ENCODE assay signal across 11 cellular contexts in genomic region chr4:37008199-37008598, GRCh38.
DNase-seq lines count a peak whose midpoint lies in the region; TF ChIP-seq lines count a peak whose summit lies in the region.
"Had no signal": no experiment of that assay in that cellular context is flagged by ENCODE, and none has a peak within 500 bp of the region (broad histone marks: within the 10 kb centered on the region; RNA-seq: fewer than 3 reads in every experiment).

No MANE protein-coding gene starts in this region.

- intact Hi-C loops in transverse colon (cut with DNase I; ENCODE audit: low total_unique reads): no loop called here

- TF ChIP-seq POLR2A in transverse colon (IDR thresholded peaks at IDR 0.05): no peak

- H3K27ac ChIP-seq in transverse colon: peak overlapping the region in 3 of 4 donors; percentile 51 to 62 (median 53)

- no peaks in the 10 kb centered on the region for H3K36me3 ChIP-seq in transverse colon

- TF ChIP-seq CTCF in epithelial cell of esophagus (IDR thresholded peaks at IDR 0.05; ENCODE audit: insufficient read depth, low read depth, low read length, missing control alignments): no peak
- TF ChIP-seq CTCF in transverse colon (IDR thresholded peaks at IDR 0.05): no peak

- peaks cover 4 to 13% (median 7%) of the 10 kb centered on the region in 4 donors for H3K4me1 ChIP-seq in transverse colon

- DNase-seq in NCI-H146 (lab: John Stamatoyannopoulos, UW) (peak; percentile 9), NCI-H146 treated with DMSO at 0.1 percent for 48 hours (lab: John Stamatoyannopoulos, UW; ENCODE audit: unreplicated experiment) (no peak), OCI-M1 (lab: John Stamatoyannopoulos, UW) (peak; percentile 17), epithelial cell of esophagus (ENCODE audit: low read depth) (peak; percentile 79), transverse colon (peak; percentile 69), GOT3 (lab: John Stamatoyannopoulos, UW) (no peak), activated gamma-delta T cell treated with Interleukin-2 at 50 U/mL for 16 hours (no peak), NCI-H1930 (lab: John Stamatoyannopoulos, UW) (no peak)
- DNase-seq: activated CD8-positive, alpha-beta memory T cell treated with anti-CD3 and anti-CD28 coated beads, Interleukin-2, amount 50 U/mL, for 48 hours; EL; immature natural killer cell had no signal

- 31 to 37% methylated on average over 2 of the region's 2 CpGs for WGBS in transverse colon (ENCODE audit: low coverage in 1 of 2), 2 donors

- in situ Hi-C loops in transverse colon (cut with MboI; ENCODE audit: low pct_ligation_motif_present in 1 of 4, low pct_unique_long_range_greater_than_20kb in 1 of 4, low sequenced_read_pairs in 3 of 4): no loop called here

- no peak overlapping the region for H3K4me3 ChIP-seq in epithelial cell of esophagus (ENCODE audit: low read length)
- no peak overlapping the region for H3K4me3 ChIP-seq in transverse colon

- H3K27me3 ChIP-seq in transverse colon: no peaks in the 10 kb centered on the region

- peaks cover 0 to 6% of the 10 kb centered on the region in 2 donors for H3K9me3 ChIP-seq in transverse colon

- no peak for TF ChIP-seq EP300 in transverse colon (IDR thresholded peaks at IDR 0.05; ENCODE audit: low read depth)

Comparison
In these comparisons a context has a peak if more than half of its experiments do, and no peak if none do; other contexts are left out.
1. DNase-seq: peak in NCI-H146 (single experiment), OCI-M1 (single experiment), epithelial cell of esophagus (single experiment) and transverse colon (single experiment); none in NCI-H146 treated with DMSO at 0.1 percent for 48 hours (single experiment), GOT3 (single experiment), activated gamma-delta T cell treated with Interleukin-2 at 50 U/mL for 16 hours (single experiment) and NCI-H1930 (0 of 2).